In genomic region chr17:80940171-80941123, GRCh38 we compare ENCODE assay signal across 24 cellular contexts. TPM values are rescaled to one million over a fixed set of nuclear protein-coding genes. Genes with fewer than 3 reads are reported as not detected.
DNase-seq lines count a peak whose midpoint lies in the region; ATAC-seq, FAIRE-seq and TF ChIP-seq lines count a peak whose summit lies in the region.
"Had no signal": no experiment of that assay in that cellular context is flagged by ENCODE, and none has a peak within 500 bp of the region (broad histone marks: within the 10 kb centered on the region; RNA-seq: fewer than 3 reads in every experiment).

No MANE protein-coding gene starts in this region.

- H3K9me3 ChIP-seq in spleen (no peaks in the 10 kb centered on the region), SJCRH30 (replicated peaks) (no peaks in the 10 kb centered on the region)

- FAIRE-seq in bronchial epithelial cell (lab: Jason Lieb, UNC): peak; percentile 55
- FAIRE-seq: astrocyte, endothelial cell of umbilical vein had no signal

- no peak for TF ChIP-seq POLR2A in spleen (IDR thresholded peaks at IDR 0.05)

- H3K4me3 ChIP-seq in bronchial epithelial cell (ENCODE audit: low read depth, low read length) (no peak overlapping the region), spleen (no peak overlapping the region), SJCRH30 (no peak overlapping the region)
- H3K4me3 ChIP-seq: coronary artery, smooth muscle cell had no signal

- H3K27ac ChIP-seq in spleen (peak overlapping the region in 3 of 8 donors; percentile 22 to 76 (median 72)), SJCRH30 (no peak overlapping the region)
- H3K27ac ChIP-seq: coronary artery, foreskin keratinocyte, HL-60, parathyroid adenoma had no signal

- intact Hi-C loops in spleen (cut with DNase I; ENCODE audit: low total_unique reads): no loop called here

- H3K27ac Mint-ChIP-seq in activated CD4-positive, alpha-beta T cell treated with anti-CD3 and anti-CD28 coated beads, Interleukin-2, amount 10 ng/mL, durations not matched to agents 7 days and 5 days: no peak overlapping the region
- H3K27ac Mint-ChIP-seq: type B pancreatic cell had no signal

- no peak overlapping the region for H3K4me3 Mint-ChIP-seq in activated CD4-positive, alpha-beta T cell treated with anti-CD3 and anti-CD28 coated beads, Interleukin-2, amount 10 ng/mL, durations not matched to agents 7 days and 5 days
- H3K4me3 Mint-ChIP-seq: T-helper 1 cell treated with Interleukin-12 subunit alpha and Interleukin-12 subunit beta and Interleukin-4 antibody, amounts not matched to agents 30 μg/mL and 1 μg/mL, for 36 hours; type B pancreatic cell had no signal

- no peaks in the 10 kb centered on the region for H3K27me3 Mint-ChIP-seq in activated CD4-positive, alpha-beta T cell treated with anti-CD3 and anti-CD28 coated beads, Interleukin-2, amount 10 ng/mL, durations not matched to agents 7 days and 5 days
- H3K27me3 Mint-ChIP-seq: type B pancreatic cell had no signal

- H3K36me3 Mint-ChIP-seq in activated CD4-positive, alpha-beta T cell treated with anti-CD3 and anti-CD28 coated beads, Interleukin-2, amount 10 ng/mL, durations not matched to agents 7 days and 5 days (ENCODE audit: low read depth): peaks cover 23% of the 10 kb centered on the region

- H3K4me1 Mint-ChIP-seq in activated CD4-positive, alpha-beta T cell treated with anti-CD3 and anti-CD28 coated beads, Interleukin-2, amount 10 ng/mL, durations not matched to agents 7 days and 5 days: peaks cover 45% of the 10 kb centered on the region

- WGBS in spleen, 5 donors: 82 to 92% (median 86%) methylated on average over 29 to 38 of the region's 38 CpGs

- H3K4me1 ChIP-seq in spleen: peaks cover 5 to 61% (median 50%) of the 10 kb centered on the region in 6 donors
- peaks cover 32% of the 10 kb centered on the region for H3K4me1 ChIP-seq in SJCRH30
- H3K4me1 ChIP-seq: foreskin keratinocyte, parathyroid adenoma had no signal

- H3K36me3 ChIP-seq in bronchial epithelial cell (ENCODE audit: control insufficient read depth, insufficient read depth, low read length) (no peaks in the 10 kb centered on the region), spleen (peaks cover 0 to 51% (median 4%) of the 10 kb centered on the region in 6 donors), SJCRH30 (peaks cover 11% of the 10 kb centered on the region)

- no peak for ATAC-seq in GM21786 (IDR thresholded peaks at IDR 0.05; ENCODE audit: unreplicated experiment)
- ATAC-seq: foreskin keratinocyte, left lobe of liver had no signal

- DNase-seq in NCI-H2029 (lab: John Stamatoyannopoulos, UW) (peak; percentile 41), NCI-H2029 treated with DMSO at 0.1 percent for 48 hours (lab: John Stamatoyannopoulos, UW) (no peak), NCI-H510A treated with DMSO at 0.1 percent for 48 hours (lab: John Stamatoyannopoulos, UW) (peak; percentile 23), bronchial epithelial cell (ENCODE audit: low read depth) (no peak), spleen (peak; percentile 62), SJCRH30 (no peak)
- DNase-seq in activated CD4-positive, alpha-beta T cell treated with anti-CD3 and anti-CD28 coated beads, Interleukin-2, amount 10 ng/mL, durations not matched to agents 7 days and 5 days: no peak
- DNase-seq: 8988T; activated CD4-positive, CD25-positive, alpha-beta regulatory T cell; activated gamma-delta T cell; C1 segment of cervical spinal cord; DMS79 treated with DMSO at 0.1 percent for 48 hours; foreskin keratinocyte; NCI-H524 had no signal

- TF ChIP-seq CTCF in bronchial epithelial cell (IDR thresholded peaks at IDR 0.05; ENCODE audit: insufficient read depth, low read length, severe bottlenecking): no peak
- TF ChIP-seq CTCF in spleen (IDR thresholded peaks at IDR 0.05 in 8 of 11, conservative IDR thresholded peaks at IDR 0.05 in 3 of 11): no peak

- H3K9me3 Mint-ChIP-seq in activated CD4-positive, alpha-beta T cell treated with anti-CD3 and anti-CD28 coated beads, Interleukin-2, amount 10 ng/mL, durations not matched to agents 7 days and 5 days: no peaks in the 10 kb centered on the region
- H3K9me3 Mint-ChIP-seq: T-helper 1 cell treated with Interleukin-12 subunit alpha and Interleukin-12 subunit beta and Interleukin-4 antibody, amounts not matched to agents 30 μg/mL and 1 μg/mL, for 36 hours; type B pancreatic cell had no signal

- CTCF ChIA-PET in activated CD4-positive, alpha-beta T cell treated with anti-CD3 and anti-CD28 coated beads, Interleukin-2, amount 10 ng/mL, durations not matched to agents 7 days and 5 days (lab: Charles Lee): interaction anchor here (1.4 kb wide), 2 partner anchors 41 to 486 kb away, joined by 3 to 5 read pairs; no protein-coding TSS in a partner anchor

- POLR2A ChIA-PET in activated CD4-positive, alpha-beta T cell treated with anti-CD3 and anti-CD28 coated beads, Interleukin-2, amount 10 ng/mL, durations not matched to agents 7 days and 5 days (lab: Charles Lee): no interaction called here

- H3K27me3 ChIP-seq in bronchial epithelial cell (ENCODE audit: control insufficient read depth, insufficient read depth, low read length): no peaks in the 10 kb centered on the region
- H3K27me3 ChIP-seq in spleen (replicated peaks in 1 of 7): no peaks in the 10 kb centered on the region
- no peaks in the 10 kb centered on the region for H3K27me3 ChIP-seq in SJCRH30
- H3K27me3 ChIP-seq: foreskin keratinocyte had no signal

RNA-seq across cellular contexts. Expression of gene CHMP6, which starts 51.2 kb away (rescaled TPM):
- total RNA-seq in bronchial epithelial cell: 5.8 and 8.6 TPM in 2 replicates
- total RNA-seq in spleen: 10 to 100 TPM; 23.0 to 35.7 (median 31.5) TPM
- polyA plus RNA-seq in spleen: 10 to 100 TPM; 24.0 to 41.1 (median 25.4) TPM
- total RNA-seq in SJCRH30 (2014; rRNA removed; shearing (Covaris generic)): 23.5 and 27.6 TPM in 2 replicates
- 10 to 100 TPM; 31.3 to 32.9 TPM for total RNA-seq in activated CD4-positive, alpha-beta T cell treated with anti-CD3 and anti-CD28 coated beads, Interleukin-2, amount 10 ng/mL, durations not matched to agents 7 days and 5 days

Comparison
In these comparisons a context has a peak if more than half of its experiments do, and no peak if none do; other contexts are left out.
1. DNase-seq: peak in NCI-H2029 (single experiment), NCI-H510A treated with DMSO at 0.1 percent for 48 hours (single experiment) and spleen (single experiment); none in NCI-H2029 treated with DMSO at 0.1 percent for 48 hours (single experiment), bronchial epithelial cell (single experiment), SJCRH30 (0 of 2) and activated CD4-positive, alpha-beta T cell treated with anti-CD3 and anti-CD28 coated beads, Interleukin-2, amount 10 ng/mL, durations not matched to agents 7 days and 5 days (single experiment).